ENCODE assay signal across 12 cellular contexts in the genomic region with DNA sequence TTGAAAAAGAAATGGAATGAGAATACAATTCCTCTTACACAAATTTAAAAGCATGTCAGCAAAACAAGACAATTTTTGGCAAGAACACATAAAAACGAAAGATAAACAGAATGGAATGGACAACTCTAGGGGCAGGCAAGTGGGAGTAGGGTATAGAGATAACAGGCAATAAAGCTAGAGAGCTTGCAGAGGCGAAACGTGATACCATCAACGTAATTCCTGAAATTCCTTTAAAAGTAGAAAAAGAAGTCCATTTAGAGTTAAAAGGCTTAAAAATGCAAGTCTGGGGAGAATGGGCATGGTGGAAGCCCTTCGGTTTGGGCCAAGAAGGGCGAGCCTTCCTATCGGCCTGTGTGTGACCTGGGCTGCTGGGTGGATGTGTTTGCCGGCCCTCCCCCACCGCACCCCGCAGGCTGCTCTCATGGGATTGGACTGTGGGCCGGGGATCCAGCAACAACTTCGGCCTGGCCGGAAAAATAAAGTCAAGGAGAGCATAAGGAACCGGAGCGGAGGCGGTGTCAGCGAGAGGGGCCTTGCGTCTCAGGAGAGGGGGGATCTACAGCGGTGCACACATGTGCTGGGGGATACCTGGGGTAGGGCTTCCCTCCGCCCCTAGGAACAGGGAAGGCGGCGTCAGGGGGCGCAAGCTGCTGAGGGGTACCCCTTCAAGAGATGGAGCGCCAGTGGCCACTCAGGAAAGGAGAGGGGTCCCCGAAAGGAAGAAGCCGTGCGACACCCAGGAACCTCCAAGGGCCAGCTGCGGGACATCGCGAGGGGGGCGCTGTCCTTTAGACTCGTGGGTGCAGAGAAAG. TPM values are rescaled to one million over a fixed set of nuclear protein-coding genes. Genes with fewer than 3 reads are reported as not detected.
DNase-seq lines count a peak whose midpoint lies in the region; ATAC-seq and TF ChIP-seq lines count a peak whose summit lies in the region.
"Had no signal": no experiment of that assay in that cellular context is flagged by ENCODE, and none has a peak within 500 bp of the region (broad histone marks: within the 10 kb centered on the region; RNA-seq: fewer than 3 reads in every experiment).

No MANE protein-coding gene starts in this region.

- no peak overlapping the region for H3K4me3 ChIP-seq in CD4-positive, alpha-beta memory T cell (ENCODE audit: low read length in 2 of 2)
- no peak overlapping the region for H3K4me3 ChIP-seq in fibroblast of the aortic adventitia (ENCODE audit: low read depth, low read length)
- H3K4me3 ChIP-seq: suprapubic skin had no signal

- peaks cover 8 to 21% (median 14%) of the 10 kb centered on the region in 4 donors for H3K4me1 Mint-ChIP-seq in CD4-positive, alpha-beta memory T cell
- peaks cover 24% of the 10 kb centered on the region in 2 donors for H3K4me1 Mint-ChIP-seq in natural killer cell treated with Interleukin-12 subunit alpha and Interleukin-12 subunit beta and Interleukin-15 and Interleukin-18, amount 100 ng/mL, for 72 hours (ENCODE audit: low read depth in 2 of 2)

- peak overlapping the region in 6 of 8 donors; percentile 4 to 50 (median 31) for H3K4me3 Mint-ChIP-seq in CD4-positive, alpha-beta memory T cell
- peak overlapping the region; percentile 49 for H3K4me3 Mint-ChIP-seq in natural killer cell treated with Interleukin-12 subunit alpha and Interleukin-12 subunit beta and Interleukin-15 and Interleukin-18, amount 100 ng/mL, for 72 hours
- H3K4me3 Mint-ChIP-seq: neural crest cell had no signal

- ATAC-seq in SK-N-SH treated with all-trans-retinoic acid at 6 μM for 48 hours (peak; percentile 82), GM19467 (IDR thresholded peaks at IDR 0.05; ENCODE audit: unreplicated experiment) (no peak)
- ATAC-seq in natural killer cell treated with Interleukin-12 subunit alpha and Interleukin-12 subunit beta and Interleukin-15 and Interleukin-18, amount 100 ng/mL, for 72 hours = no peak

- no peaks in the 10 kb centered on the region for H3K36me3 Mint-ChIP-seq in CD4-positive, alpha-beta memory T cell
- peaks cover 6% of the 10 kb centered on the region for H3K36me3 Mint-ChIP-seq in natural killer cell treated with Interleukin-12 subunit alpha and Interleukin-12 subunit beta and Interleukin-15 and Interleukin-18, amount 100 ng/mL, for 72 hours

- CTCF ChIA-PET in CD4-positive, alpha-beta memory T cell (lab: Charles Lee; ENCODE audit: partially characterized antibody) = interaction anchor here (1.4 kb wide), 1 partner anchor 13 kb away, joined by 3 read pairs; no protein-coding TSS in a partner anchor

- peaks cover 5% of the 10 kb centered on the region for H3K27me3 ChIP-seq in CD4-positive, alpha-beta memory T cell (ENCODE audit: insufficient read depth, low read length)

- H3K9me3 Mint-ChIP-seq in CD4-positive, alpha-beta memory T cell = no peaks in the 10 kb centered on the region
- H3K9me3 Mint-ChIP-seq in natural killer cell treated with Interleukin-12 subunit alpha and Interleukin-12 subunit beta and Interleukin-15 and Interleukin-18, amount 100 ng/mL, for 72 hours = no peaks in the 10 kb centered on the region
- H3K9me3 Mint-ChIP-seq: neural crest cell had no signal

- no peak overlapping the region for H3K27ac ChIP-seq in CD4-positive, alpha-beta memory T cell (ENCODE audit: low read depth, low read length)
- H3K27ac ChIP-seq: suprapubic skin had no signal

- no peaks in the 10 kb centered on the region for H3K9me3 ChIP-seq in CD4-positive, alpha-beta memory T cell (ENCODE audit: control insufficient read depth in 1 of 2, low read length in 2 of 2)
- H3K9me3 ChIP-seq: heart left ventricle, suprapubic skin had no signal

- POLR2A ChIA-PET in CD4-positive, alpha-beta memory T cell (lab: Charles Lee; ENCODE audit: partially characterized antibody) = no interaction called here

- peak overlapping the region in 2 of 7 donors; percentile 43 to 57 for H3K27ac Mint-ChIP-seq in CD4-positive, alpha-beta memory T cell
- H3K27ac Mint-ChIP-seq in natural killer cell treated with Interleukin-12 subunit alpha and Interleukin-12 subunit beta and Interleukin-15 and Interleukin-18, amount 100 ng/mL, for 72 hours = peak overlapping the region in 1 of 2 donors; percentile 19

- no peak for DNase-seq in CD4-positive, alpha-beta memory T cell
- DNase-seq in fibroblast of the aortic adventitia (ENCODE audit: low read depth) (peak; percentile 86), DMS114 treated with DMSO at 0.1 percent for 48 hours (lab: John Stamatoyannopoulos, UW; ENCODE audit: unreplicated experiment) (no peak), ecto neural progenitor cell (ENCODE audit: low spot score) (no peak), NCI-H2029 treated with DMSO at 0.1 percent for 48 hours (lab: John Stamatoyannopoulos, UW) (no peak)
- no peak for DNase-seq in natural killer cell treated with Interleukin-12 subunit alpha and Interleukin-12 subunit beta and Interleukin-15 and Interleukin-18, amount 100 ng/mL, for 72 hours (ENCODE audit: low spot score)
- DNase-seq: heart left ventricle, NCI-H69 had no signal

- H3K27me3 Mint-ChIP-seq in CD4-positive, alpha-beta memory T cell = peaks cover 8 to 13% of the 10 kb centered on the region in 2 donors
- peaks cover 14 to 15% of the 10 kb centered on the region in 2 donors for H3K27me3 Mint-ChIP-seq in natural killer cell treated with Interleukin-12 subunit alpha and Interleukin-12 subunit beta and Interleukin-15 and Interleukin-18, amount 100 ng/mL, for 72 hours

- intact Hi-C loops in CD4-positive, alpha-beta memory T cell (cut with micrococcal nuclease) = no loop called here

- H3K36me3 ChIP-seq in CD4-positive, alpha-beta memory T cell (ENCODE audit: insufficient read depth, low read length) = no peaks in the 10 kb centered on the region
- H3K36me3 ChIP-seq: heart left ventricle, suprapubic skin had no signal

- H3K4me1 ChIP-seq in CD4-positive, alpha-beta memory T cell (ENCODE audit: insufficient read depth, low read length) = peaks cover 10% of the 10 kb centered on the region

- no peak for TF ChIP-seq CTCF in fibroblast of the aortic adventitia (IDR thresholded peaks at IDR 0.05; ENCODE audit: insufficient read depth, low read length)

TF ChIP-seq in SK-N-SH treated with all-trans-retinoic acid at 6 μM for 48 hours, 23 proteins besides CTCF, POLR2A, EP300 and RAD21:
- TF ChIP-seq ISL1 (CRISPR knock-in tag; IDR thresholded peaks at IDR 0.05) = peak; percentile 55
- TF ChIP-seq SNAI2 (CRISPR knock-in tag; IDR thresholded peaks at IDR 0.05) = no peak

RNA-seq across cellular contexts. Expression of a gene that starts 4.1 kb away (rescaled TPM):
- total RNA-seq in CD4-positive, alpha-beta memory T cell = not detected
- polyA plus RNA-seq in CD4-positive, alpha-beta memory T cell = not detected
- 0.09 TPM in 1 of 2 replicates, not detected in the other for total RNA-seq in fibroblast of the aortic adventitia (ENCODE audit: low replicate concordance)
- not detected for total RNA-seq in natural killer cell treated with Interleukin-12 subunit alpha and Interleukin-12 subunit beta and Interleukin-15 and Interleukin-18, amount 100 ng/mL, for 72 hours
- total RNA-seq: heart left ventricle, neural crest cell had no signal
- polyA plus RNA-seq: heart left ventricle had no signal

RNA-seq across cellular contexts. Expression of a gene that starts 5.5 kb away (rescaled TPM):
- not detected for total RNA-seq in CD4-positive, alpha-beta memory T cell
- not detected for polyA plus RNA-seq in CD4-positive, alpha-beta memory T cell
- not detected in 2 replicates for total RNA-seq in fibroblast of the aortic adventitia (ENCODE audit: low replicate concordance)
- total RNA-seq in natural killer cell treated with Interleukin-12 subunit alpha and Interleukin-12 subunit beta and Interleukin-15 and Interleukin-18, amount 100 ng/mL, for 72 hours = not detected
- total RNA-seq: heart left ventricle, neural crest cell, suprapubic skin had no signal
- polyA plus RNA-seq: heart left ventricle had no signal

RNA-seq across cellular contexts. Expression of a gene that starts 19.9 kb away (rescaled TPM):
- total RNA-seq in CD4-positive, alpha-beta memory T cell = not detected
- not detected for polyA plus RNA-seq in CD4-positive, alpha-beta memory T cell
- 3.8 and 48.5 TPM in 2 replicates for total RNA-seq in fibroblast of the aortic adventitia (ENCODE audit: low replicate concordance)
- total RNA-seq in natural killer cell treated with Interleukin-12 subunit alpha and Interleukin-12 subunit beta and Interleukin-15 and Interleukin-18, amount 100 ng/mL, for 72 hours = 10 to 100 TPM; 47.8 to 53.5 TPM

RNA-seq across cellular contexts. Expression of a gene that starts 20.2 kb away (rescaled TPM):
- total RNA-seq in CD4-positive, alpha-beta memory T cell = 10 to 100 TPM; 82.8 to 83.1 TPM
- polyA plus RNA-seq in CD4-positive, alpha-beta memory T cell = 10 to 100 TPM; 17.9 to 18.1 TPM
- total RNA-seq in fibroblast of the aortic adventitia (ENCODE audit: low replicate concordance) = 21.1 and 31.0 TPM in 2 replicates
- 10 to 100 TPM; 53.8 to 62.6 TPM for total RNA-seq in natural killer cell treated with Interleukin-12 subunit alpha and Interleukin-12 subunit beta and Interleukin-15 and Interleukin-18, amount 100 ng/mL, for 72 hours

RNA-seq across cellular contexts. Expression of a gene that starts 20.3 kb away (rescaled TPM):
- 10 to 100 TPM; 57.2 to 61.1 TPM for total RNA-seq in CD4-positive, alpha-beta memory T cell
- polyA plus RNA-seq in CD4-positive, alpha-beta memory T cell = 10 to 100 TPM; 38.3 to 44.6 TPM
- 31.6 and 32.0 TPM in 2 replicates for total RNA-seq in fibroblast of the aortic adventitia (ENCODE audit: low replicate concordance)
- total RNA-seq in natural killer cell treated with Interleukin-12 subunit alpha and Interleukin-12 subunit beta and Interleukin-15 and Interleukin-18, amount 100 ng/mL, for 72 hours = 100 to 1,000 TPM in 1 of 2 donors, 10 to 100 TPM in 1; 88.0 to 101 TPM
